11 cellular contexts compared by ENCODE assay signal in the genomic region with DNA sequence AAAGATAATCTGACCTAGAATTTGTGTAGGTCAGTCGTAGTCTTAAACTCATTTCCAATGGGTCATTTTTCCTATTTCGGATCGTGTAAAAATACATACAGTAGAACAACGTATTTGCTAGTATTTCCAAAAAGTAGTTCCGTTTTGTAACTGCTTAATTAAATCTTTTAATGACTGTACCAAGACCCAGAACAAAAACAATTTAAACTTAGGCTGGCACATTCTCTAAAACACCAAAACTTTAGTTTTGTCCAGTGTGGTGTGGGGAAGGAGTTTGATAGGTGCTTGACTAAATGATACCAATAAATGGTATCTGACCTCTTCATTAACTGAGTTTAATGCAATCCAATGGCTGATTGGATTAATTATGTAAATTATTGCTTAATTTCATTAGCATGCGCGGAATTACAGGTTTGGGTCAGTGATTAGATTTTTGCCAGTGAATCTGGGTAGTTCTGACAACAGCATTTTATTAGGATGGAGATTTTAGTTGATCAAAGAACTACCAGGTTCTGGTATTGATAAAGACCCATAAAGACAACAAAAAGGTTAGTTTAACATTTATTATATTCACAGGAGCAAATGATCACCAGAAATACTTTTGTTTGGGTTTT. TPM values are rescaled to one million over a fixed set of nuclear protein-coding genes. Genes with fewer than 3 reads are reported as not detected.
A peak's percentile ranks its signal among the peaks of the same experiment; 100 is the strongest.
DNase-seq lines count a peak whose midpoint lies in the region; ATAC-seq, FAIRE-seq and TF ChIP-seq lines count a peak whose summit lies in the region.
"Had no signal": no experiment of that assay in that cellular context is flagged by ENCODE, and none has a peak within 500 bp of the region (broad histone marks: within the 10 kb centered on the region; RNA-seq: fewer than 3 reads in every experiment).

No MANE protein-coding gene starts in this region.

- intact Hi-C loops in HepG2 (cut with micrococcal nuclease; ENCODE audit: unreplicated experiment) (loop anchor here (5.0 to 10.0 kb wide), 2 partner anchors 696 to 1697 kb away; a partner anchor contains a TSS), right lobe of liver (cut with DNase I) (no loop called here), thyroid gland (cut with DNase I) (loop anchor here (10.0 kb wide), 2 partner anchors 717 to 767 kb away; no protein-coding TSS in a partner anchor)

- H3K9me2 ChIP-seq in hepatocyte (replicated peaks; ENCODE audit: insufficient read depth), result no peaks in the 10 kb centered on the region

- H3K9me3 Mint-ChIP-seq in activated naive CD4-positive, alpha-beta T cell treated with anti-CD3 and anti-CD28 coated beads, Interleukin-2, amount 50 U/mL, for 72 hours, result no peaks in the 10 kb centered on the region

- ATAC-seq in HepG2 (no peak), right lobe of liver (no peak), GM19035 (IDR thresholded peaks at IDR 0.05; ENCODE audit: unreplicated experiment) (no peak)
- ATAC-seq in activated naive CD4-positive, alpha-beta T cell treated with anti-CD3 and anti-CD28 coated beads, Interleukin-2, amount 50 U/mL, for 72 hours, result no peak

- in situ Hi-C loops in HepG2 (cut with HindIII; ENCODE audit: extremely low pct_ligation_motif_present, low pct_unique_long_range_greater_than_20kb), result loop anchor here (5.0 to 10.0 kb wide), 2 partner anchors 54 to 377 kb away; a partner anchor contains a TSS

- BruUV-seq in HepG2 (replicated peaks; lab: Mats Ljungman, UMichigan), result no TSS peak

- H3K36me3 Mint-ChIP-seq in activated naive CD4-positive, alpha-beta T cell treated with anti-CD3 and anti-CD28 coated beads, Interleukin-2, amount 50 U/mL, for 72 hours, result peaks cover 12 to 28% of the 10 kb centered on the region in 2 donors

- POLR2A ChIA-PET in HepG2 (lab: Yijun Ruan, JAX), result interaction anchor here (1.2 kb wide), 1 partner anchor 54 kb away, joined by 5 read pairs; a partner anchor contains a TSS

- no peak for TF ChIP-seq EP300 in HepG2 (IDR thresholded peaks at IDR 0.05; ENCODE audit: low read depth in 2 of 2, low read length in 2 of 2)
- TF ChIP-seq EP300 in HepG2 (CRISPR knock-in tag; IDR thresholded peaks at IDR 0.05; ENCODE audit: borderline replicate concordance), result no peak

- peaks cover 48% of the 10 kb centered on the region for H3K4me1 ChIP-seq in HepG2 (ENCODE audit: insufficient read depth, low read length)
- peaks cover 0 to 3% (median 0%) of the 10 kb centered on the region in 4 donors for H3K4me1 ChIP-seq in right lobe of liver
- H3K4me1 ChIP-seq in hepatocyte (ENCODE audit: insufficient read depth), result peaks cover 23% of the 10 kb centered on the region
- peaks cover 0 to 13% of the 10 kb centered on the region in 2 donors for H3K4me1 ChIP-seq in thyroid gland

- CTCF ChIA-PET in HepG2 (lab: Yijun Ruan, JAX; ENCODE audit: low intra/inter-chr PET ratio, low total read pairs), result no interaction called here

- TF ChIP-seq CTCF in HepG2 (CRISPR knock-in tag; IDR thresholded peaks at IDR 0.05) (no peak), right lobe of liver (IDR thresholded peaks at IDR 0.05) (no peak), hepatocyte (IDR thresholded peaks at IDR 0.05; ENCODE audit: poor library complexity) (no peak), thyroid gland (IDR thresholded peaks at IDR 0.05) (no peak)

- no peak for TF ChIP-seq POLR2A in HepG2 (IDR thresholded peaks at IDR 0.05; ENCODE audit: insufficient read depth in 1 of 2, low read depth in 2 of 2, low read length in 2 of 2)
- no peak for TF ChIP-seq POLR2A in right lobe of liver (IDR thresholded peaks at IDR 0.05)
- no peak for TF ChIP-seq POLR2A in thyroid gland (IDR thresholded peaks at IDR 0.05)

- H3K4me3 ChIP-seq in HepG2 (replicated peaks in 1 of 3; ENCODE audit: insufficient read depth in 1 of 3, low read depth in 2 of 3, low read length in 3 of 3) (peak overlapping the region in 1 of 3 experiments; percentile 85; a peak in 1 of 6 replicates), right lobe of liver (no peak overlapping the region), SK-N-MC (peak overlapping the region; percentile 98), hepatocyte (peak overlapping the region; percentile 48), thyroid gland (replicated peaks in 1 of 3) (no peak overlapping the region)

- H3K36me3 ChIP-seq in HepG2 (replicated peaks in 1 of 2; ENCODE audit: control insufficient read depth in 1 of 2, insufficient read depth in 2 of 2, low read length in 2 of 2) (no peaks in the 10 kb centered on the region), right lobe of liver (no peaks in the 10 kb centered on the region), SK-N-MC (ENCODE audit: insufficient read depth, low read length) (no peaks in the 10 kb centered on the region), hepatocyte (replicated peaks; ENCODE audit: insufficient read depth, low read depth) (no peaks in the 10 kb centered on the region), thyroid gland (no peaks in the 10 kb centered on the region)

- WGBS in HepG2 (ENCODE audit: low lambda C conversion rate), result 97% methylated on average over 7 of the region's 7 CpGs
- 44% methylated on average over 7 of the region's 7 CpGs for WGBS in right lobe of liver (ENCODE audit: insufficient coverage, low coverage, low lambda C conversion rate, missing lambda C conversion rate)
- WGBS in hepatocyte (ENCODE audit: low lambda C conversion rate, missing lambda C conversion rate), result 13% methylated on average over 7 of the region's 7 CpGs
- WGBS in thyroid gland, 2 donors, result 26 to 31% methylated on average over 7 of the region's 7 CpGs

- no peaks in the 10 kb centered on the region; a peak in 1 of 5 replicates for H3K27me3 ChIP-seq in HepG2 (ENCODE audit: control insufficient read depth in 1 of 2, insufficient read depth in 2 of 2, low read length in 2 of 2)
- no peaks in the 10 kb centered on the region for H3K27me3 ChIP-seq in right lobe of liver
- no peaks in the 10 kb centered on the region for H3K27me3 ChIP-seq in hepatocyte
- no peaks in the 10 kb centered on the region for H3K27me3 ChIP-seq in thyroid gland

- H4K20me1 ChIP-seq in HepG2 (ENCODE audit: insufficient read depth, low read length) (no peaks in the 10 kb centered on the region), hepatocyte (ENCODE audit: insufficient read depth, poor library complexity, severe bottlenecking) (no peaks in the 10 kb centered on the region)

- TF ChIP-seq RAD21 in HepG2 (CRISPR knock-in tag; IDR thresholded peaks at IDR 0.05), result no peak

- no peak overlapping the region for H3K27ac Mint-ChIP-seq in activated naive CD4-positive, alpha-beta T cell treated with anti-CD3 and anti-CD28 coated beads, Interleukin-2, amount 50 U/mL, for 72 hours

- H2AFZ ChIP-seq in HepG2 (ENCODE audit: low read length), result no peak overlapping the region
- H2AFZ ChIP-seq in hepatocyte, result no peak overlapping the region

- H3K9me3 ChIP-seq in HepG2 (ENCODE audit: low read length) (no peaks in the 10 kb centered on the region), right lobe of liver (no peaks in the 10 kb centered on the region), SK-N-MC (ENCODE audit: low read depth, low read length) (no peaks in the 10 kb centered on the region), hepatocyte (ENCODE audit: low read depth) (no peaks in the 10 kb centered on the region), thyroid gland (no peaks in the 10 kb centered on the region)

- FAIRE-seq in HepG2 (lab: Jason Lieb, UNC), result no peak

- H3K4me2 ChIP-seq in HepG2 (ENCODE audit: low read depth, low read length) (peak overlapping the region; percentile 81; the same call in 1 of the 2 replicates), hepatocyte (peak overlapping the region; percentile 85)

- no peak overlapping the region for H3K9ac ChIP-seq in HepG2 (ENCODE audit: insufficient read depth, low read depth, low read length)
- peak overlapping the region; percentile 72 for H3K9ac ChIP-seq in SK-N-MC (ENCODE audit: insufficient read length)

- DNase-seq in HepG2 (ENCODE audit: low spot score) (no peak), right lobe of liver (no peak), SK-N-MC (ENCODE audit: low read depth, low spot score) (no peak), hepatocyte (ENCODE audit: low spot score) (no peak), thyroid gland (no peak), NCI-H2081 (lab: John Stamatoyannopoulos, UW) (no peak)
- DNase-seq in activated naive CD4-positive, alpha-beta T cell treated with anti-CD3 and anti-CD28 coated beads, Interleukin-2, amount 50 U/mL, for 72 hours (ENCODE audit: low spot score in 2 of 2), result no peak

- peak overlapping the region; percentile 96 for H3K27ac ChIP-seq in HepG2 (ENCODE audit: extremely low read length, insufficient read depth, low read length)
- no peak overlapping the region for H3K27ac ChIP-seq in right lobe of liver
- H3K27ac ChIP-seq in SK-N-MC, result peak overlapping the region; percentile 89
- H3K27ac ChIP-seq in hepatocyte, result peak overlapping the region; percentile 90
- peak overlapping the region; percentile 22 to 93 (median 39) for H3K27ac ChIP-seq in thyroid gland

- no peaks in the 10 kb centered on the region for H3K79me2 ChIP-seq in HepG2 (ENCODE audit: insufficient read depth, low read length)
- H3K79me2 ChIP-seq in hepatocyte, result peaks cover 8% of the 10 kb centered on the region

TF ChIP-seq in HepG2, 621 proteins besides CTCF, POLR2A, EP300 and RAD21 (continues in another document):
- no peak for TF ChIP-seq ZNF569 (CRISPR knock-in tag; IDR thresholded peaks at IDR 0.05; ENCODE audit: borderline replicate concordance)

RNA-seq across cellular contexts. Expression of a gene that starts 20.8 kb away (rescaled TPM):
- total RNA-seq in HepG2 (2016; rRNA removed; fragmentation: Illumina TruSeq; extraction: Trizol), result not detected in 2 replicates
- not detected in 2 replicates for total RNA-seq in HepG2 (2016; cell fraction: cytosol; rRNA removed; fragmentation: Illumina TruSeq; extraction: Trizol; ENCODE audit: low read depth)
- not detected in 2 replicates for total RNA-seq in HepG2 (2016; cell fraction: insoluble cytoplasmic fraction; rRNA removed; fragmentation: Illumina TruSeq; extraction: Trizol)
- total RNA-seq in HepG2 (2016; cell fraction: membrane; rRNA removed; fragmentation: Illumina TruSeq; extraction: Trizol), result not detected in 2 replicates
- total RNA-seq in HepG2 (2016; cell fraction: nucleus; rRNA removed; fragmentation: Illumina TruSeq; extraction: Trizol), result not detected in 2 replicates
- not detected in 2 replicates for polyA plus RNA-seq in HepG2 (2011; rRNA removed)
- polyA plus RNA-seq in HepG2 (2011; cell fraction: cytosol; rRNA removed), result not detected in 2 replicates
- polyA plus RNA-seq in HepG2 (2011; cell fraction: nucleus; rRNA removed), result not detected in 2 replicates
- not detected in 2 replicates for polyA plus RNA-seq in HepG2 (2012)
- polyA plus RNA-seq in HepG2 (2016; cell fraction: cytosol; fragmentation: Illumina TruSeq; extraction: Trizol; ENCODE audit: low read depth), result not detected in 2 replicates
- polyA plus RNA-seq in HepG2 (2016; cell fraction: insoluble cytoplasmic fraction; fragmentation: Illumina TruSeq; extraction: Trizol; ENCODE audit: low read depth), result not detected in 2 replicates
- not detected in 2 replicates for polyA plus RNA-seq in HepG2 (2016; cell fraction: membrane; fragmentation: Illumina TruSeq; extraction: Trizol; ENCODE audit: low read depth)
- not detected in 2 replicates for polyA plus RNA-seq in HepG2 (2016; cell fraction: nucleus; fragmentation: Illumina TruSeq; extraction: Trizol; ENCODE audit: insufficient read depth, low read depth)
- not detected in 2 replicates for polyA minus RNA-seq in HepG2 (2011; rRNA and poly(A)+ RNA removed; ENCODE audit: low replicate concordance)
- not detected in 2 replicates for polyA minus RNA-seq in HepG2 (2011; cell fraction: cytosol; rRNA and poly(A)+ RNA removed)
- polyA minus RNA-seq in HepG2 (2011; cell fraction: nucleus; rRNA and poly(A)+ RNA removed), result not detected in 2 replicates
- total RNA-seq in right lobe of liver, result not detected
- total RNA-seq in hepatocyte, result not detected in 2 replicates
- polyA plus RNA-seq in hepatocyte, result not detected in 2 replicates
- not detected for total RNA-seq in thyroid gland
- not detected for total RNA-seq in activated naive CD4-positive, alpha-beta T cell treated with anti-CD3 and anti-CD28 coated beads, Interleukin-2, amount 50 U/mL, for 72 hours
- total RNA-seq: skeletal muscle tissue, temporal lobe had no signal
- polyA plus RNA-seq: esophagus had no signal

Comparison
In these comparisons a context has a peak if more than half of its experiments do, and no peak if none do; other contexts are left out.
1. H3K27ac ChIP-seq: peak in HepG2 (single experiment), SK-N-MC (single experiment), hepatocyte (single experiment) and thyroid gland (3 of 3); none in right lobe of liver (0 of 3).
2. intact Hi-C loops: an anchor here in HepG2 (5.0 to 10.0 kb wide) and thyroid gland (10.0 kb wide); none called in right lobe of liver.
3. H3K4me3 ChIP-seq: peak in SK-N-MC (single experiment) and hepatocyte (single experiment); none in right lobe of liver (0 of 3) and thyroid gland (0 of 3).